ENCODE assay signal across 1 cellular context in the genomic region with DNA sequence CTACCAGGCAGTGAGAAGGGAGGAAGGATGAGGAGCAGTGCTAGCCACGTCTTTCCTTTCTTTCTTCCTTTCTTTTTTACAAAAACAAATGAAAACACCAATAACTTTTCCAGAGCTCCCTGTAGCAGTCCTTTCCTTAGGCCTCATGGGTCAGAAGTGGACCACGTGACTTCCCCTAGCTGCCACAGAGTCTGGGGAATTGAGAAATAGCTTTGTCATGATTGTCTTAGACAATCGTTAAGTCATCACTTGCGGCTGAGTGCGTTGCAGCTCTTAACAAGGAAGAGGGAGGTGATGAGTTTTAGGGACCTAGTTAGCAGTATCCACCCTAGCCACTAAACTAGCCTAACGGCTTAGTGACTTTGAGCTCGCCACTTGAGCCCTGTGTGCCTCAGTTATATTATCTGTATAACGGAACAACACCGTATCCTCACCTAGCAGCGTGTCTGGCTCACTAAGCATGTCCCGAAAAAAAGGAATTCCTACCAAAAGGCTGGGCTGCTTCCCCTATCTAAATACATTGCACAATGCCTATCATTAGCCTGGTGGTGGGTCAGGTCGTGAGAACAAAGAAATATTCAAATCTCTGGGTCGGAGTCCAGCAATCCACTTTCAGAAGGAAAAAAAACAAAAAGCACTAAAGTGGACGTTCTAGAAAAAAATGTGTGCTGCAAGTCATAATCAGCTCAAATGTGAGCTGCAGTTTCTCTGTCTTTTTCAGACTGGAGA.
TF ChIP-seq lines count a peak whose summit lies in the region.

No MANE protein-coding gene starts in this region.

TF ChIP-seq in HepG2, 621 proteins besides CTCF, POLR2A, EP300 and RAD21 (continued from another document):
- TF ChIP-seq KLF9 (CRISPR knock-in tag; IDR thresholded peaks at IDR 0.05; ENCODE audit: low read depth) (no peak), ZNF451 (CRISPR knock-in tag; IDR thresholded peaks at IDR 0.05) (no peak), HNRNPL (IDR thresholded peaks at IDR 0.05; ENCODE audit: low read depth, low read length) (no peak), KDM5B (CRISPR knock-in tag; IDR thresholded peaks at IDR 0.05; ENCODE audit: borderline replicate concordance) (no peak), NKX3-1 (CRISPR knock-in tag; IDR thresholded peaks at IDR 0.05) (no peak), HNF4A (CRISPR knock-in tag; IDR thresholded peaks at IDR 0.05) (no peak), CEBPB (IDR thresholded peaks at IDR 0.05; ENCODE audit: borderline replicate concordance, low read depth, low read length) (peak; percentile 71), ZNF660 (CRISPR knock-in tag; IDR thresholded peaks at IDR 0.05; ENCODE audit: borderline replicate concordance, low read depth) (no peak), ZNF75D (CRISPR knock-in tag; IDR thresholded peaks at IDR 0.05; ENCODE audit: borderline replicate concordance) (no peak)
- TF ChIP-seq, protein P1, sequence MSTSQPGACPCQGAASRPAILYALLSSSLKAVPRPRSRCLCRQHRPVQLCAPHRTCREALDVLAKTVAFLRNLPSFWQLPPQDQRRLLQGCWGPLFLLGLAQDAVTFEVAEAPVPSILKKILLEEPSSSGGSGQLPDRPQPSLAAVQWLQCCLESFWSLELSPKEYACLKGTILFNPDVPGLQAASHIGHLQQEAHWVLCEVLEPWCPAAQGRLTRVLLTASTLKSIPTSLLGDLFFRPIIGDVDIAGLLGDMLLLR (CRISPR knock-in tag; IDR thresholded peaks at IDR 0.05), result no peak
- TF ChIP-seq, protein P2, sequence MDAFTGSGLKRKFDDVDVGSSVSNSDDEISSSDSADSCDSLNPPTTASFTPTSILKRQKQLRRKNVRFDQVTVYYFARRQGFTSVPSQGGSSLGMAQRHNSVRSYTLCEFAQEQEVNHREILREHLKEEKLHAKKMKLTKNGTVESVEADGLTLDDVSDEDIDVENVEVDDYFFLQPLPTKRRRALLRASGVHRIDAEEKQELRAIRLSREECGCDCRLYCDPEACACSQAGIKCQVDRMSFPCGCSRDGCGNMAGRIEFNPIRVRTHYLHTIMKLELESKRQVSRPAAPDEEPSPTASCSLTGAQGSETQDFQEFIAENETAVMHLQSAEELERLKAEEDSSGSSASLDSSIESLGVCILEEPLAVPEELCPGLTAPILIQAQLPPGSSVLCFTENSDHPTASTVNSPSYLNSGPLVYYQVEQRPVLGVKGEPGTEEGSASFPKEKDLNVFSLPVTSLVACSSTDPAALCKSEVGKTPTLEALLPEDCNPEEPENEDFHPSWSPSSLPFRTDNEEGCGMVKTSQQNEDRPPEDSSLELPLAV (CRISPR knock-in tag; conservative IDR thresholded peaks at IDR 0.05; ENCODE audit: low read depth), result no peak
- TF ChIP-seq, protein P3, sequence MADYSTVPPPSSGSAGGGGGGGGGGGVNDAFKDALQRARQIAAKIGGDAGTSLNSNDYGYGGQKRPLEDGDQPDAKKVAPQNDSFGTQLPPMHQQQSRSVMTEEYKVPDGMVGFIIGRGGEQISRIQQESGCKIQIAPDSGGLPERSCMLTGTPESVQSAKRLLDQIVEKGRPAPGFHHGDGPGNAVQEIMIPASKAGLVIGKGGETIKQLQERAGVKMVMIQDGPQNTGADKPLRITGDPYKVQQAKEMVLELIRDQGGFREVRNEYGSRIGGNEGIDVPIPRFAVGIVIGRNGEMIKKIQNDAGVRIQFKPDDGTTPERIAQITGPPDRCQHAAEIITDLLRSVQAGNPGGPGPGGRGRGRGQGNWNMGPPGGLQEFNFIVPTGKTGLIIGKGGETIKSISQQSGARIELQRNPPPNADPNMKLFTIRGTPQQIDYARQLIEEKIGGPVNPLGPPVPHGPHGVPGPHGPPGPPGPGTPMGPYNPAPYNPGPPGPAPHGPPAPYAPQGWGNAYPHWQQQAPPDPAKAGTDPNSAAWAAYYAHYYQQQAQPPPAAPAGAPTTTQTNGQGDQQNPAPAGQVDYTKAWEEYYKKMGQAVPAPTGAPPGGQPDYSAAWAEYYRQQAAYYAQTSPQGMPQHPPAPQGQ (CRISPR knock-in tag; IDR thresholded peaks at IDR 0.05; ENCODE audit: borderline replicate concordance), result no peak
- TF ChIP-seq, protein P4, sequence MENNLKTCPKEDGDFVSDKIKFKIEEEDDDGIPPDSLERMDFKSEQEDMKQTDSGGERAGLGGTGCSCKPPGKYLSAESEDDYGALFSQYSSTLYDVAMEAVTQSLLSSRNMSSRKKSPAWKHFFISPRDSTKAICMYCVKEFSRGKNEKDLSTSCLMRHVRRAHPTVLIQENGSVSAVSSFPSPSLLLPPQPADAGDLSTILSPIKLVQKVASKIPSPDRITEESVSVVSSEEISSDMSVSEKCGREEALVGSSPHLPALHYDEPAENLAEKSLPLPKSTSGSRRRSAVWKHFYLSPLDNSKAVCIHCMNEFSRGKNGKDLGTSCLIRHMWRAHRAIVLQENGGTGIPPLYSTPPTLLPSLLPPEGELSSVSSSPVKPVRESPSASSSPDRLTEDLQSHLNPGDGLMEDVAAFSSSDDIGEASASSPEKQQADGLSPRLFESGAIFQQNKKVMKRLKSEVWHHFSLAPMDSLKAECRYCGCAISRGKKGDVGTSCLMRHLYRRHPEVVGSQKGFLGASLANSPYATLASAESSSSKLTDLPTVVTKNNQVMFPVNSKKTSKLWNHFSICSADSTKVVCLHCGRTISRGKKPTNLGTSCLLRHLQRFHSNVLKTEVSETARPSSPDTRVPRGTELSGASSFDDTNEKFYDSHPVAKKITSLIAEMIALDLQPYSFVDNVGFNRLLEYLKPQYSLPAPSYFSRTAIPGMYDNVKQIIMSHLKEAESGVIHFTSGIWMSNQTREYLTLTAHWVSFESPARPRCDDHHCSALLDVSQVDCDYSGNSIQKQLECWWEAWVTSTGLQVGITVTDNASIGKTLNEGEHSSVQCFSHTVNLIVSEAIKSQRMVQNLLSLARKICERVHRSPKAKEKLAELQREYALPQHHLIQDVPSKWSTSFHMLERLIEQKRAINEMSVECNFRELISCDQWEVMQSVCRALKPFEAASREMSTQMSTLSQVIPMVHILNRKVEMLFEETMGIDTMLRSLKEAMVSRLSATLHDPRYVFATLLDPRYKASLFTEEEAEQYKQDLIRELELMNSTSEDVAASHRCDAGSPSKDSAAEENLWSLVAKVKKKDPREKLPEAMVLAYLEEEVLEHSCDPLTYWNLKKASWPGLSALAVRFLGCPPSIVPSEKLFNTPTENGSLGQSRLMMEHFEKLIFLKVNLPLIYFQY (CRISPR knock-in tag; IDR thresholded peaks at IDR 0.05; ENCODE audit: borderline replicate concordance), result no peak
